In the genomic region with DNA sequence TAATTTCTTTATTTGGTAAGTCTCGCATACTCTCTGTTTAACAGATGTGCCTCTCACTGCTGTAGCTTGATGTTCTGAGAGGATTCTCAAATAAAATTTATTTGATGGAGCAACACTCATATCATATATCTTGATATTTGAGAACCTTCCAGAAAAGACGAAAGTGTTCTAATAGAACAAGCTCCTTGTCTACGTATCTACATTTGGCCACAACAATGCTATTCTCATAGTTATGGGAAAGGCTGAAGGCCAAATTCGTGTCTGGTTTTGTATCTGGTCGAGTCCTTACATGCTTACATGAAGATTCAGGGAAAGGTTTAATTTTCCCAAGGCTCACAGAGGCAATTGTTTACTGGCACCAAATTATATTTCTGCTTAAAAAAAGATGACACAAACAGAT, we compare ENCODE assay signal across 1 cellular context.
TF ChIP-seq lines count a peak whose summit lies in the region.

No MANE protein-coding gene starts in this region.

TF ChIP-seq in HepG2, 621 proteins besides CTCF, POLR2A, EP300 and RAD21 (continued from another document):
- TF ChIP-seq, protein P1, sequence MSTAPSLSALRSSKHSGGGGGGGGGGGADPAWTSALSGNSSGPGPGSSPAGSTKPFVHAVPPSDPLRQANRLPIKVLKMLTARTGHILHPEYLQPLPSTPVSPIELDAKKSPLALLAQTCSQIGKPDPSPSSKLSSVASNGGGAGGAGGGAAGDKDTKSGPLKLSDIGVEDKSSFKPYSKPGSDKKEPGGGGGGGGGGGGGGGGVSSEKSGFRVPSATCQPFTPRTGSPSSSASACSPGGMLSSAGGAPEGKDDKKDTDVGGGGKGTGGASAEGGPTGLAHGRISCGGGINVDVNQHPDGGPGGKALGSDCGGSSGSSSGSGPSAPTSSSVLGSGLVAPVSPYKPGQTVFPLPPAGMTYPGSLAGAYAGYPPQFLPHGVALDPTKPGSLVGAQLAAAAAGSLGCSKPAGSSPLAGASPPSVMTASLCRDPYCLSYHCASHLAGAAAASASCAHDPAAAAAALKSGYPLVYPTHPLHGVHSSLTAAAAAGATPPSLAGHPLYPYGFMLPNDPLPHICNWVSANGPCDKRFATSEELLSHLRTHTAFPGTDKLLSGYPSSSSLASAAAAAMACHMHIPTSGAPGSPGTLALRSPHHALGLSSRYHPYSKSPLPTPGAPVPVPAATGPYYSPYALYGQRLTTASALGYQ (CRISPR knock-in tag; IDR thresholded peaks at IDR 0.05) = no peak
- no peak for TF ChIP-seq HOXA7 (CRISPR knock-in tag; IDR thresholded peaks at IDR 0.05)
